8 cellular contexts compared by ENCODE assay signal in the genomic region with DNA sequence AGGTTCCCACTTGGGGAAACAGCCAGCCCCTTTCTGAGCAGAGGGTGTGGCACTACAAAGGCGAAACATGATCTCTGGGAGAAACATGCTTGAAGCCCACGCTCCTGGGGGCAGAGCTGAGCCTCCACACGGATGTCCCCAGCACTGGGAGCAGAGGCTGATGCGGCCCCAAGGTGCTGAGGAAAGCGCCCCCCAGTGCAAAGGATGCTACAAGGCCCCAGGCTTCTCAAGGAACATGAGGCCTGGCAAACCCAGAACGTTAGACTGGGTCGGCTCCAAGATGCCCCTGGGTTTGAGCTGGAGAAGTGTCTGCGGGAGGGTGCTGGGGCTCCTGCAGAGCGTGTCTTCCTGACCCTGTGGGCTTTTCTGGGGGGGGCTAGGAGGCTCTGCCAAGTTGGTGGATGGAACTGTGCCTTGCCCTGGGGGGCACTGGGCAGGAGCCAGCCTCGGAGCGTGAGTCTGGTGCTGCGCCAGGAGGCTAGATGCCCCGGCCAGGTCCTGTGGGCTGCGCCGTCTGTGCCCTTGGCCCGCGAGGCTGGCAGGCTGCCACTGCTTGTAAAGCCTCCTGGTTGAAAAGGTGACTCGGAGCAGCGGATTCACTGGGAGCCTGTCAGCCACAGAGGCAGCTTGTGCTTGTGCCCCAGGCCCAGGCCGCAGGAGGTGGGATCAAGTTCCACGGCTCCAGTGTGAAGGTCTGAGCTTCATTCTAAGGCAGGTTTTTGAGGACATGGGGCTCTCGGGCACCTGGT. TPM values are rescaled to one million over a fixed set of nuclear protein-coding genes. Genes with fewer than 3 reads are reported as not detected.
A peak's percentile ranks its signal among the peaks of the same experiment; 100 is the strongest.
DNase-seq lines count a peak whose midpoint lies in the region; ATAC-seq and TF ChIP-seq lines count a peak whose summit lies in the region.

No MANE protein-coding gene starts in this region.

- peak overlapping the region; percentile 86 for H3K4me2 ChIP-seq in mammary epithelial cell (ENCODE audit: insufficient read depth, low read depth, low read length)

- no TSS peak for BruUV-seq in mammary epithelial cell (replicated peaks; lab: Mats Ljungman, UMichigan)

- TF ChIP-seq CTCF in mammary epithelial cell (conservative IDR thresholded peaks at IDR 0.05 in 1 of 2, IDR thresholded peaks at IDR 0.05 in 1 of 2; ENCODE audit: extremely low read depth in 1 of 2, insufficient read depth in 1 of 2, low read depth in 1 of 2, low read length in 2 of 2), result no peak

- H3K27ac ChIP-seq in mammary epithelial cell (ENCODE audit: insufficient read depth, low read depth, low read length), result no peak overlapping the region

- no peaks in the 10 kb centered on the region for H3K9me3 ChIP-seq in mammary epithelial cell (replicated peaks; ENCODE audit: insufficient read depth, low read length)

- peak in 2 of 3 experiments; percentile 36 to 44 for DNase-seq in NCI-H1417 (lab: John Stamatoyannopoulos, UW)
- DNase-seq in NCI-H1417 treated with DMSO at 0.1 percent for 48 hours (lab: John Stamatoyannopoulos, UW), result no peak
- DNase-seq in NCI-H446 treated with DMSO at 0.1 percent for 48 hours (lab: John Stamatoyannopoulos, UW), result peak; percentile 91
- peak; percentile 68 for DNase-seq in mammary epithelial cell
- peak; percentile 57 to 58 for DNase-seq in lung microvascular endothelial cell (ENCODE audit: low read depth in 2 of 2)
- DNase-seq in RPMI8226, result no peak
- no peak for DNase-seq in OCI-M1 (lab: John Stamatoyannopoulos, UW)

- H3K4me1 ChIP-seq in mammary epithelial cell (ENCODE audit: insufficient read depth, low read length), result peaks cover 43% of the 10 kb centered on the region

- H3K36me3 ChIP-seq in mammary epithelial cell (ENCODE audit: insufficient read depth, low read length), result no peaks in the 10 kb centered on the region

- H3K9ac ChIP-seq in mammary epithelial cell (ENCODE audit: insufficient read depth, low read length), result no peak overlapping the region

- no peaks in the 10 kb centered on the region for H3K27me3 ChIP-seq in mammary epithelial cell (ENCODE audit: insufficient read depth, low read length)

- ATAC-seq in HG02798 (IDR thresholded peaks at IDR 0.05; ENCODE audit: poor library complexity, unreplicated experiment), result no peak

- in situ Hi-C loops in mammary epithelial cell (cut with MboI; ENCODE audit: low sequenced_read_pairs in 2 of 2), result loop anchor here in 1 of 2 donors (10.0 kb wide), 1 partner anchor 65 kb away; no protein-coding TSS in a partner anchor

- CTCF ChIA-PET in mammary epithelial cell (lab: Charles Lee; ENCODE audit: low non-redundant PET), result no interaction called here

- H4K20me1 ChIP-seq in mammary epithelial cell (ENCODE audit: insufficient read depth, low read length), result no peaks in the 10 kb centered on the region

- H2AFZ ChIP-seq in mammary epithelial cell (ENCODE audit: low read depth, low read length), result peak overlapping the region; percentile 19

- intact Hi-C loops in mammary epithelial cell (cut with micrococcal nuclease), result no loop called here

- H3K4me3 ChIP-seq in mammary epithelial cell (replicated peaks in 1 of 3; ENCODE audit: insufficient read depth in 1 of 3, low read depth in 2 of 3, low read length in 3 of 3), result no peak overlapping the region

- dilution Hi-C loops in mammary epithelial cell (cut with HindIII; ENCODE audit: low sequenced_read_pairs), result no loop called here

- 6% methylated on average over 16 of the region's 22 CpGs for WGBS in mammary epithelial cell (ENCODE audit: low coverage, missing lambda C conversion rate)

- peaks cover 93% of the 10 kb centered on the region for H3K79me2 ChIP-seq in mammary epithelial cell (ENCODE audit: insufficient read depth, low read length)

RNA-seq across cellular contexts. Expression of a gene that starts 8.1 kb away (rescaled TPM):
- 10 to 100 TPM; 16.0 to 26.6 TPM for total RNA-seq in mammary epithelial cell
- 17.0 TPM for polyA plus RNA-seq in mammary epithelial cell
- 66.3 TPM for polyA minus RNA-seq in mammary epithelial cell
- total RNA-seq in lung microvascular endothelial cell, result 12.1 and 22.0 TPM in 2 replicates

Comparison
In these comparisons a context has a peak if more than half of its experiments do, and no peak if none do; other contexts are left out.
1. DNase-seq: peak in NCI-H1417 (2 of 3), NCI-H446 treated with DMSO at 0.1 percent for 48 hours (single experiment), mammary epithelial cell (single experiment) and lung microvascular endothelial cell (2 of 2); none in NCI-H1417 treated with DMSO at 0.1 percent for 48 hours (single experiment), RPMI8226 (single experiment) and OCI-M1 (single experiment).